Comparison of ENCODE assay signal across 15 cellular contexts in genomic region chr18:40987581-40987980, GRCh38.
DNase-seq lines count a peak whose midpoint lies in the region; TF ChIP-seq lines count a peak whose summit lies in the region.
"Had no signal": no experiment of that assay in that cellular context is flagged by ENCODE, and none has a peak within 500 bp of the region (broad histone marks: within the 10 kb centered on the region; RNA-seq: fewer than 3 reads in every experiment).

No MANE protein-coding gene starts in this region.

- H2AFZ ChIP-seq in OCI-LY3 (ENCODE audit: low read depth, low read length) (peak overlapping the region; percentile 44; the same call in 1 of the 2 replicates), PC-9 (no peak overlapping the region), hepatocyte (no peak overlapping the region)

- H3K9ac ChIP-seq in OCI-LY3 (ENCODE audit: low read length), result no peak overlapping the region
- no peak overlapping the region for H3K9ac ChIP-seq in mesendoderm (ENCODE audit: low read length)

- no peaks in the 10 kb centered on the region for H3K36me3 Mint-ChIP-seq in T-helper 2 cell treated with Interferon-gamma antibody and Interleukin-4, amounts not matched to agents 5 μg/mL and 100 μg/mL, for 36 hours (ENCODE audit: low read depth)

- no peaks in the 10 kb centered on the region for H3K4me1 Mint-ChIP-seq in T-helper 2 cell treated with Interferon-gamma antibody and Interleukin-4, amounts not matched to agents 5 μg/mL and 100 μg/mL, for 36 hours (ENCODE audit: low read depth)
- H3K4me1 Mint-ChIP-seq: B cell had no signal

- DNase-seq in COR-L47 (lab: John Stamatoyannopoulos, UW) (peak; percentile 60), NCI-H146 (lab: John Stamatoyannopoulos, UW) (peak; percentile 85), mesendoderm (peak; percentile 51), PC-9 (no peak), hepatocyte (ENCODE audit: low spot score) (no peak)
- DNase-seq in T-helper 2 cell treated with Interferon-gamma antibody and Interleukin-4, amounts not matched to agents 5 μg/mL and 100 μg/mL, for 36 hours (ENCODE audit: low spot score), result no peak
- DNase-seq: C1 segment of cervical spinal cord; CD4-positive, alpha-beta T cell; DND-41; GDM1; HCEC 1CT; HFFc6 had no signal

- no peak overlapping the region for H3K27ac Mint-ChIP-seq in T-helper 2 cell treated with Interferon-gamma antibody and Interleukin-4, amounts not matched to agents 5 μg/mL and 100 μg/mL, for 36 hours
- H3K27ac Mint-ChIP-seq: B cell; CD4-positive, alpha-beta T cell; HFFc6 had no signal

- H3K56ac ChIP-seq in mesendoderm (ENCODE audit: low read length), result no peak overlapping the region

- no peak overlapping the region for H3K18ac ChIP-seq in mesendoderm (ENCODE audit: low read length)

- H2BK15ac ChIP-seq in mesendoderm (replicated peaks; ENCODE audit: low read depth), result no peak overlapping the region

- H2AK5ac ChIP-seq in mesendoderm (ENCODE audit: low read length), result no peak overlapping the region

- no peak overlapping the region for H2BK5ac ChIP-seq in mesendoderm (ENCODE audit: low read length)

- TF ChIP-seq CTCF in OCI-LY3 (IDR thresholded peaks at IDR 0.05; ENCODE audit: low read depth, low read length) (no peak), PC-9 (conservative IDR thresholded peaks at IDR 0.05) (no peak), hepatocyte (IDR thresholded peaks at IDR 0.05; ENCODE audit: poor library complexity) (no peak)

- H3K79me1 ChIP-seq in mesendoderm (ENCODE audit: low read length), result no peaks in the 10 kb centered on the region

- no peaks in the 10 kb centered on the region for H3F3A ChIP-seq in PC-9 (ENCODE audit: insufficient read depth, low read depth)

- H2BK120ac ChIP-seq in mesendoderm (ENCODE audit: low read depth, low read length), result no peak overlapping the region

- no peak overlapping the region for H4K8ac ChIP-seq in mesendoderm (ENCODE audit: low read depth, low read length)

- H3K4me2 ChIP-seq in OCI-LY3 (ENCODE audit: low read length) (no peak overlapping the region), mesendoderm (ENCODE audit: low read length) (no peak overlapping the region), PC-9 (no peak overlapping the region), hepatocyte (no peak overlapping the region)

- H3K36me3 ChIP-seq in OCI-LY3 (replicated peaks; ENCODE audit: low read depth, low read length), result no peaks in the 10 kb centered on the region
- no peaks in the 10 kb centered on the region for H3K36me3 ChIP-seq in mesendoderm (ENCODE audit: control insufficient read depth, insufficient read depth, low read length)
- no peaks in the 10 kb centered on the region for H3K36me3 ChIP-seq in PC-9 (ENCODE audit: low read depth)
- no peaks in the 10 kb centered on the region for H3K36me3 ChIP-seq in hepatocyte (replicated peaks; ENCODE audit: insufficient read depth, low read depth)

- POLR2A ChIA-PET in PC-9 (lab: Charles Lee; ENCODE audit: unreplicated experiment), result no interaction called here

- H3K4me3 ChIP-seq in OCI-LY3 (ENCODE audit: low read length), result no peak overlapping the region
- no peak overlapping the region for H3K4me3 ChIP-seq in mesendoderm (ENCODE audit: low read length)
- H3K4me3 ChIP-seq in PC-9, result no peak overlapping the region
- no peak overlapping the region for H3K4me3 ChIP-seq in hepatocyte

- intact Hi-C loops in PC-9 (cut with micrococcal nuclease; ENCODE audit: unreplicated experiment), result no loop called here

- no peak overlapping the region for H3K23ac ChIP-seq in mesendoderm (ENCODE audit: low read length)

- H4K5ac ChIP-seq in mesendoderm (ENCODE audit: low read length), result no peak overlapping the region

- H3K4ac ChIP-seq in mesendoderm (ENCODE audit: low read depth, low read length), result no peak overlapping the region

- H3K27me3 ChIP-seq in OCI-LY3 (ENCODE audit: low read depth, low read length) (no peaks in the 10 kb centered on the region), mesendoderm (ENCODE audit: insufficient read depth, low read length, poor library complexity) (no peaks in the 10 kb centered on the region), PC-9 (ENCODE audit: insufficient read depth, low read depth) (no peaks in the 10 kb centered on the region), hepatocyte (no peaks in the 10 kb centered on the region)

- BruUV-seq in PC-9 (replicated peaks; lab: Mats Ljungman, UMichigan), result no TSS peak

- H3K79me2 ChIP-seq in OCI-LY3 (ENCODE audit: low read length) (no peaks in the 10 kb centered on the region), mesendoderm (ENCODE audit: control insufficient read depth, insufficient read depth, low read length) (no peaks in the 10 kb centered on the region), PC-9 (ENCODE audit: low read depth) (no peaks in the 10 kb centered on the region), hepatocyte (no peaks in the 10 kb centered on the region)

- no peak overlapping the region for H3K27ac ChIP-seq in OCI-LY3 (ENCODE audit: low read length)
- H3K27ac ChIP-seq in mesendoderm (ENCODE audit: low read depth, low read length), result no peak overlapping the region
- H3K27ac ChIP-seq in PC-9, result no peak overlapping the region
- H3K27ac ChIP-seq in hepatocyte, result no peak overlapping the region
- H3K27ac ChIP-seq: HL-60 had no signal

- H3K9me3 Mint-ChIP-seq in T-helper 2 cell treated with Interferon-gamma antibody and Interleukin-4, amounts not matched to agents 5 μg/mL and 100 μg/mL, for 36 hours, result peaks cover 24% of the 10 kb centered on the region

- no CpG with 5 or more reads among the region's 1 CpG for WGBS in mesendoderm (ENCODE audit: extremely low coverage, insufficient coverage, low lambda C conversion rate)
- 88% methylated on average over 1 of the region's 1 CpG for WGBS in hepatocyte (ENCODE audit: low lambda C conversion rate, missing lambda C conversion rate)

- H3K9me3 ChIP-seq in OCI-LY3 (ENCODE audit: insufficient read depth, low read length), result no peaks in the 10 kb centered on the region
- H3K9me3 ChIP-seq in PC-9 (ENCODE audit: insufficient read depth, low read depth), result no peaks in the 10 kb centered on the region
- no peaks in the 10 kb centered on the region for H3K9me3 ChIP-seq in hepatocyte (ENCODE audit: low read depth)

- no peaks in the 10 kb centered on the region for H3K4me1 ChIP-seq in OCI-LY3 (ENCODE audit: low read length)
- H3K4me1 ChIP-seq in mesendoderm (ENCODE audit: control insufficient read depth, low read depth, low read length), result no peaks in the 10 kb centered on the region
- H3K4me1 ChIP-seq in PC-9 (replicated peaks; ENCODE audit: insufficient read depth), result no peaks in the 10 kb centered on the region
- no peaks in the 10 kb centered on the region for H3K4me1 ChIP-seq in hepatocyte (ENCODE audit: insufficient read depth)

- H3K4me3 Mint-ChIP-seq in T-helper 2 cell treated with Interferon-gamma antibody and Interleukin-4, amounts not matched to agents 5 μg/mL and 100 μg/mL, for 36 hours, result no peak overlapping the region
- H3K4me3 Mint-ChIP-seq: B cell; CD4-positive, alpha-beta T cell; HFFc6 had no signal

- CTCF ChIA-PET in PC-9 (lab: Charles Lee), result no interaction called here

- H3K27me3 Mint-ChIP-seq in T-helper 2 cell treated with Interferon-gamma antibody and Interleukin-4, amounts not matched to agents 5 μg/mL and 100 μg/mL, for 36 hours (ENCODE audit: low read depth), result no peaks in the 10 kb centered on the region
- H3K27me3 Mint-ChIP-seq: B cell; CD4-positive, alpha-beta T cell had no signal

- H3K9me2 ChIP-seq in PC-9 (ENCODE audit: insufficient read depth) (no peaks in the 10 kb centered on the region), hepatocyte (replicated peaks; ENCODE audit: insufficient read depth) (no peaks in the 10 kb centered on the region)

- H4K20me1 ChIP-seq in OCI-LY3 (ENCODE audit: insufficient read depth, low read length) (no peaks in the 10 kb centered on the region), PC-9 (ENCODE audit: insufficient read depth) (no peaks in the 10 kb centered on the region), hepatocyte (ENCODE audit: insufficient read depth, poor library complexity, severe bottlenecking) (no peaks in the 10 kb centered on the region)

Comparison
In these comparisons a context has a peak if more than half of its experiments do, and no peak if none do; other contexts are left out.
1. DNase-seq: peak in COR-L47 (single experiment), NCI-H146 (single experiment) and mesendoderm (single experiment); none in PC-9 (0 of 2), hepatocyte (single experiment) and T-helper 2 cell treated with Interferon-gamma antibody and Interleukin-4, amounts not matched to agents 5 μg/mL and 100 μg/mL, for 36 hours (single experiment).